8 cellular contexts compared by ENCODE assay signal in genomic region chr6:89353702-89354392, GRCh38. TPM values are rescaled to one million over a fixed set of nuclear protein-coding genes. Genes with fewer than 3 reads are reported as not detected.
DNase-seq lines count a peak whose midpoint lies in the region; ATAC-seq and TF ChIP-seq lines count a peak whose summit lies in the region.

No MANE protein-coding gene starts in this region.

- peaks cover 77% of the 10 kb centered on the region for H3K4me1 Mint-ChIP-seq in activated naive CD4-positive, alpha-beta T cell treated with anti-CD3 and anti-CD28 coated beads, Interleukin-2, amount 10 ng/mL, durations not matched to agents 7 days and 5 days
- peaks cover 81% of the 10 kb centered on the region for H3K4me1 Mint-ChIP-seq in activated naive CD8-positive, alpha-beta T cell treated with anti-CD3 and anti-CD28 coated beads, Interleukin-2, amount 50 U/mL, for 24 hours

- no peaks in the 10 kb centered on the region for H3K9me3 ChIP-seq in thyroid gland

- no peaks in the 10 kb centered on the region for H3K36me3 ChIP-seq in thyroid gland

- TF ChIP-seq CTCF in thyroid gland (IDR thresholded peaks at IDR 0.05): no peak

- no peak overlapping the region for H3K4me3 ChIP-seq in thyroid gland (replicated peaks in 1 of 3)

- no peak for ATAC-seq in activated naive CD8-positive, alpha-beta T cell treated with anti-CD3 and anti-CD28 coated beads, Interleukin-2, amount 50 U/mL, for 24 hours

- no peak for DNase-seq in activated naive CD4-positive, alpha-beta T cell treated with anti-CD3 and anti-CD28 coated beads, Interleukin-2, amount 10 ng/mL, durations not matched to agents 7 days and 5 days
- DNase-seq in activated naive CD4-positive, alpha-beta T cell treated with anti-CD3 and anti-CD28 coated beads, Interleukin-2, amount 50 U/mL, for 16 hours: no peak
- DNase-seq in NCI-H146 treated with DMSO at 0.1 percent for 48 hours (lab: John Stamatoyannopoulos, UW; ENCODE audit: unreplicated experiment): peak; percentile 77
- no peak for DNase-seq in activated naive CD8-positive, alpha-beta T cell treated with anti-CD3 and anti-CD28 coated beads, Interleukin-2, amount 50 U/mL, for 24 hours
- no peak for DNase-seq in thyroid gland
- DNase-seq in caudate nucleus (lab: John Stamatoyannopoulos, UW): no peak
- no peak for DNase-seq in nucleus accumbens (lab: John Stamatoyannopoulos, UW)
- DNase-seq in middle frontal gyrus (ENCODE audit: extremely low spot score, low spot score): no peak

- H3K9me3 Mint-ChIP-seq in activated naive CD4-positive, alpha-beta T cell treated with anti-CD3 and anti-CD28 coated beads, Interleukin-2, amount 10 ng/mL, durations not matched to agents 7 days and 5 days: no peaks in the 10 kb centered on the region
- H3K9me3 Mint-ChIP-seq in activated naive CD8-positive, alpha-beta T cell treated with anti-CD3 and anti-CD28 coated beads, Interleukin-2, amount 50 U/mL, for 24 hours: no peaks in the 10 kb centered on the region

- H3K27ac ChIP-seq in thyroid gland (peak overlapping the region in 2 of 3 donors; percentile 98 to 99), caudate nucleus (ENCODE audit: low read depth, low read length) (no peak overlapping the region)

- peaks cover 11 to 28% of the 10 kb centered on the region in 2 donors for H3K4me1 ChIP-seq in thyroid gland

- no peak for TF ChIP-seq POLR2A in thyroid gland (IDR thresholded peaks at IDR 0.05)

- intact Hi-C loops in thyroid gland (cut with DNase I): no loop called here

- 88 to 91% methylated on average over 2 of the region's 2 CpGs for WGBS in thyroid gland, 2 donors

- peaks cover 13% of the 10 kb centered on the region for H3K36me3 Mint-ChIP-seq in activated naive CD4-positive, alpha-beta T cell treated with anti-CD3 and anti-CD28 coated beads, Interleukin-2, amount 10 ng/mL, durations not matched to agents 7 days and 5 days
- peaks cover 8% of the 10 kb centered on the region for H3K36me3 Mint-ChIP-seq in activated naive CD8-positive, alpha-beta T cell treated with anti-CD3 and anti-CD28 coated beads, Interleukin-2, amount 50 U/mL, for 24 hours (ENCODE audit: low read depth)

- H3K27ac Mint-ChIP-seq in activated naive CD4-positive, alpha-beta T cell treated with anti-CD3 and anti-CD28 coated beads, Interleukin-2, amount 10 ng/mL, durations not matched to agents 7 days and 5 days: peak overlapping the region; percentile 84
- peak overlapping the region; percentile 73 for H3K27ac Mint-ChIP-seq in activated naive CD8-positive, alpha-beta T cell treated with anti-CD3 and anti-CD28 coated beads, Interleukin-2, amount 50 U/mL, for 24 hours

- H3K27me3 Mint-ChIP-seq in activated naive CD4-positive, alpha-beta T cell treated with anti-CD3 and anti-CD28 coated beads, Interleukin-2, amount 10 ng/mL, durations not matched to agents 7 days and 5 days: no peaks in the 10 kb centered on the region
- H3K27me3 Mint-ChIP-seq in activated naive CD8-positive, alpha-beta T cell treated with anti-CD3 and anti-CD28 coated beads, Interleukin-2, amount 50 U/mL, for 24 hours: no peaks in the 10 kb centered on the region

- peak overlapping the region; percentile 96 for H3K4me3 Mint-ChIP-seq in activated naive CD4-positive, alpha-beta T cell treated with anti-CD3 and anti-CD28 coated beads, Interleukin-2, amount 10 ng/mL, durations not matched to agents 7 days and 5 days
- peak overlapping the region; percentile 96 for H3K4me3 Mint-ChIP-seq in activated naive CD8-positive, alpha-beta T cell treated with anti-CD3 and anti-CD28 coated beads, Interleukin-2, amount 50 U/mL, for 24 hours

- CTCF ChIA-PET in activated naive CD4-positive, alpha-beta T cell treated with anti-CD3 and anti-CD28 coated beads, Interleukin-2, amount 10 ng/mL, durations not matched to agents 7 days and 5 days (lab: Charles Lee): interaction anchor here (0.8 to 1.7 kb wide), 3 partner anchors 18 to 833 kb away, joined by 3 to 11 read pairs (median 5); no protein-coding TSS in a partner anchor

- no peaks in the 10 kb centered on the region for H3K27me3 ChIP-seq in thyroid gland

RNA-seq across cellular contexts. Expression of gene UBE2J1, which starts 1.3 kb away (rescaled TPM):
- 10 to 100 TPM; 49.8 to 63.1 (median 51.9) TPM for total RNA-seq in thyroid gland

RNA-seq across cellular contexts. Expression of gene GABRR2, which starts 38.7 kb away (rescaled TPM):
- total RNA-seq in thyroid gland: 1 to 10 TPM in 1 of 4 donors, under 1 TPM in 3; 0.42 to 2.1 (median 0.56) TPM

RNA-seq across cellular contexts. Expression of gene RRAGD, which starts 58.2 kb away (rescaled TPM):
- 10 to 100 TPM; 49.8 to 73.0 (median 62.2) TPM for total RNA-seq in thyroid gland
